In the genomic region with DNA sequence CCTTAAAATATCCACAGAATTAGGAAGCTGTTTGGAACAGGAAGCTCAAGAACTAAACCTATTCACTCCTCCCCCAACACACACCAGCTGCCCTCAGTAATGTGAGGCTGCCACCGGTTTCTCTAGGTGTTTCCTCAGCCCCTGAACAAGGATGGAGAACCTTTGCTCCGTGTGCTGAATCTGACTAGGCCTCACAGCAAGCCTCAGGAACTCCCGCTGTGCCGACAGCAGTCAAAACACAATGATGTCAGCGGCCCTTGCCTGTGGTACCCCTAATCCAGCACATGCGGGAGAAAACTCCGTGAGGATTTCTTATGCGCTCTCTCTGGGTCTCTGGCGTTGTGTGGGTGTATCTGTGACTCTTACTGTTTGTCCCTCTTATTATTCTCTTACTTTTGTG, we compare ENCODE assay signal across 18 cellular contexts.
DNase-seq lines count a peak whose midpoint lies in the region; FAIRE-seq and TF ChIP-seq lines count a peak whose summit lies in the region.
"Had no signal": no experiment of that assay in that cellular context is flagged by ENCODE, and none has a peak within 500 bp of the region (broad histone marks: within the 10 kb centered on the region; RNA-seq: fewer than 3 reads in every experiment).

No MANE protein-coding gene starts in this region.

- no peak overlapping the region for H4K91ac ChIP-seq in H1 (replicated peaks; ENCODE audit: insufficient read length, low read length)

- no peaks in the 10 kb centered on the region for H3K23me2 ChIP-seq in H1 (ENCODE audit: low read depth, low read length)

- H3K4me3 ChIP-seq in H1 (ENCODE audit: extremely low read depth in 1 of 4, insufficient read depth in 2 of 4, low read depth in 3 of 4, low read length in 4 of 4) (no peak overlapping the region), neural cell (ENCODE audit: low read length) (peak overlapping the region; percentile 1), colonic mucosa (no peak overlapping the region)
- H3K4me3 ChIP-seq: SJCRH30 had no signal

- H3K9me3 ChIP-seq in H1 (ENCODE audit: insufficient read depth in 2 of 2, low read depth in 1 of 2, low read length in 1 of 2) = no peaks in the 10 kb centered on the region
- H3K9me3 ChIP-seq in neural cell (ENCODE audit: low read length) = no peaks in the 10 kb centered on the region
- H3K9me3 ChIP-seq in colonic mucosa = no peaks in the 10 kb centered on the region
- H3K9me3 ChIP-seq: SJCRH30 had no signal

- no peak for TF ChIP-seq EP300 in H1 (IDR thresholded peaks at IDR 0.05; ENCODE audit: borderline replicate concordance in 1 of 2, low read depth in 2 of 2, low read length in 2 of 2)
- no peak for TF ChIP-seq EP300 in neural cell (conservative IDR thresholded peaks at IDR 0.05; ENCODE audit: poor library complexity, severe bottlenecking)

- H3K4ac ChIP-seq in H1 (replicated peaks; ENCODE audit: insufficient read length, low read depth, low read length) = no peak overlapping the region

- DNase-seq in COLO668 (lab: John Stamatoyannopoulos, UW; ENCODE audit: unreplicated experiment) (peak; percentile 51), NCI-H2107 (lab: John Stamatoyannopoulos, UW) (peak; percentile 20), H1 (ENCODE audit: low read depth in 1 of 2, low spot score in 2 of 2) (peak; percentile 19 to 56), colonic mucosa (no peak), GM13977 (ENCODE audit: low spot score) (no peak), NCI-H446 (lab: John Stamatoyannopoulos, UW) (no peak), NCI-H187 treated with DMSO at 0.1 percent for 48 hours (lab: John Stamatoyannopoulos, UW) (no peak)
- DNase-seq: C1 segment of cervical spinal cord, EL, NCI-H1092 treated with DMSO at 0.1 percent for 48 hours, NCI-H1930, NCI-H524 treated with DMSO at 0.1 percent for 48 hours, OCI-M1, SJCRH30, SW 1271 had no signal

- no peak overlapping the region for H3K14ac ChIP-seq in H1 (ENCODE audit: insufficient read length)

- H4K20me1 ChIP-seq in H1 (replicated peaks in 1 of 2; ENCODE audit: control insufficient read depth in 1 of 2, insufficient read depth in 2 of 2, low read length in 2 of 2) (no peaks in the 10 kb centered on the region), neural cell (ENCODE audit: insufficient read depth) (no peaks in the 10 kb centered on the region)

- H2BK120ac ChIP-seq in H1 (replicated peaks; ENCODE audit: low read depth, low read length) = no peak overlapping the region

- H3K79me1 ChIP-seq in H1 (ENCODE audit: low read depth, low read length) = no peaks in the 10 kb centered on the region

- 42% methylated on average over 9 of the region's 9 CpGs; no CpG with 5 or more reads in 1 of the 2 experiments for WGBS in H1 (ENCODE audit: extremely low coverage in 1 of 2, insufficient coverage in 1 of 2, insufficient read length in 1 of 2, insufficient replicate concordance in 2 of 2, low coverage in 1 of 2, low lambda C conversion rate in 2 of 2, missing lambda C conversion rate in 1 of 2), 2 experiments

- H2AFZ ChIP-seq in H1 (ENCODE audit: low read length) = no peak overlapping the region
- peak overlapping the region; percentile 45 for H2AFZ ChIP-seq in neural cell (ENCODE audit: low read depth, low read length)

- no peak overlapping the region for H2BK20ac ChIP-seq in H1 (ENCODE audit: low read length)

- POLR2A ChIA-PET in H1 (lab: Charles Lee; ENCODE audit: partially characterized antibody) = no interaction called here

- H4K8ac ChIP-seq in H1 (ENCODE audit: extremely low read depth, insufficient read depth, low read length) = no peak overlapping the region

- TF ChIP-seq POLR2A in H1 (IDR thresholded peaks at IDR 0.05; ENCODE audit: control extremely low read depth in 1 of 2, low read depth in 2 of 2, low read length in 2 of 2) = no peak

- H3K36me3 ChIP-seq in H1 (ENCODE audit: control insufficient read depth in 2 of 4, insufficient read depth in 4 of 4, low read length in 3 of 4) = no peaks in the 10 kb centered on the region; a peak in 1 of 8 replicates
- no peaks in the 10 kb centered on the region for H3K36me3 ChIP-seq in neural cell (ENCODE audit: insufficient read depth, low read length)
- H3K36me3 ChIP-seq in colonic mucosa = no peaks in the 10 kb centered on the region
- H3K36me3 ChIP-seq: SJCRH30 had no signal

- H3K4me2 ChIP-seq in H1 (ENCODE audit: insufficient read depth in 1 of 2, low read depth in 2 of 2, low read length in 2 of 2) (peak overlapping the region; percentile 11 to 37; a peak in 1 of 4 replicates), neural cell (ENCODE audit: low read length) (no peak overlapping the region)
- H3K4me2 ChIP-seq: KMS-11 had no signal

- in situ Hi-C loops in GM13977 (cut with MboI; ENCODE audit: low pct_unique_long_range_greater_than_20kb, low sequenced_read_pairs, unreplicated experiment) = no loop called here

- TF ChIP-seq RAD21 in H1 (IDR thresholded peaks at IDR 0.05 in 1 of 2, conservative IDR thresholded peaks at IDR 0.05 in 1 of 2; ENCODE audit: low read depth in 2 of 2, low read length in 2 of 2) = no peak
- TF ChIP-seq RAD21 in neural cell (conservative IDR thresholded peaks at IDR 0.05) = no peak

- H3K27ac ChIP-seq in H1 (ENCODE audit: low read depth, low read length) (no peak overlapping the region), neural cell (ENCODE audit: low read length) (peak overlapping the region; percentile 45), colonic mucosa (no peak overlapping the region)
- H3K27ac ChIP-seq: KMS-11, RWPE1, SJCRH30 had no signal

- H3K27me3 ChIP-seq in H1 (replicated peaks in 1 of 4; ENCODE audit: control insufficient read depth in 3 of 4, extremely low read depth in 1 of 4, insufficient read depth in 3 of 4, low read length in 3 of 4) = no peaks in the 10 kb centered on the region
- H3K27me3 ChIP-seq in neural cell (ENCODE audit: insufficient read depth, low read depth, low read length) = no peaks in the 10 kb centered on the region
- no peaks in the 10 kb centered on the region for H3K27me3 ChIP-seq in colonic mucosa
- H3K27me3 ChIP-seq: SJCRH30 had no signal

- no peak overlapping the region for H2AK5ac ChIP-seq in H1 (ENCODE audit: low read depth, low read length)

- H3K79me2 ChIP-seq in H1 (ENCODE audit: control insufficient read depth in 1 of 2, insufficient read depth in 2 of 2, low read length in 2 of 2) (no peaks in the 10 kb centered on the region), neural cell (replicated peaks; ENCODE audit: insufficient read depth, low read length) (no peaks in the 10 kb centered on the region)

- no peaks in the 10 kb centered on the region for H3K9me2 ChIP-seq in neural cell (ENCODE audit: insufficient read depth, low read length)

- H4K5ac ChIP-seq in H1 (ENCODE audit: insufficient read length, low read depth, low read length) = no peak overlapping the region

- H3K9ac ChIP-seq in H1 (replicated peaks in 1 of 4; ENCODE audit: extremely low read depth in 1 of 4, low read depth in 3 of 4, low read length in 3 of 4) (no peak overlapping the region), neural cell (ENCODE audit: low read length) (peak overlapping the region; percentile 7), colonic mucosa (ENCODE audit: low read depth in 2 of 2, low read length in 2 of 2) (no peak overlapping the region)
- H3K9ac ChIP-seq: KMS-11 had no signal

- CTCF ChIA-PET in H1 (lab: Charles Lee; ENCODE audit: partially characterized antibody) = interaction anchor here (0.7 to 1.8 kb wide), 3 partner anchors 11 to 114 kb away, joined by 3 to 4 read pairs (median 3); no protein-coding TSS in a partner anchor

- no peak overlapping the region for H2BK12ac ChIP-seq in H1 (ENCODE audit: low read depth, low read length)

- H3F3A ChIP-seq in neural cell (ENCODE audit: insufficient read depth, low read length, poor library complexity, severe bottlenecking) = no peaks in the 10 kb centered on the region

- H2BK15ac ChIP-seq in H1 (ENCODE audit: low read length) = no peak overlapping the region

- H3K4me1 ChIP-seq in H1 (replicated peaks in 1 of 4; ENCODE audit: control insufficient read depth in 3 of 4, insufficient read depth in 4 of 4, low read length in 3 of 4) (peaks cover 0 to 10% (median 8%) of the 10 kb centered on the region in 4 experiments; a peak in 6 of 7 replicates), colonic mucosa (no peaks in the 10 kb centered on the region)
- H3K4me1 ChIP-seq: SJCRH30 had no signal

- FAIRE-seq in H1 (lab: Jason Lieb, UNC) = peak; percentile 36

- intact Hi-C loops in colonic mucosa (cut with DNase I) = no loop called here

- no peak overlapping the region for H3K18ac ChIP-seq in H1 (ENCODE audit: extremely low read depth, low read length)

- H3K56ac ChIP-seq in H1 (replicated peaks; ENCODE audit: insufficient read length, low read depth, low read length) = no peak overlapping the region

- H3K23ac ChIP-seq in H1 (ENCODE audit: insufficient read length) = no peak overlapping the region

- no peak for TF ChIP-seq CTCF in H1 (IDR thresholded peaks at IDR 0.05; ENCODE audit: control extremely low read depth in 1 of 3, insufficient read depth in 1 of 3, low read depth in 1 of 3, low read length in 3 of 3)
- no peak for TF ChIP-seq CTCF in neural cell (IDR thresholded peaks at IDR 0.05; ENCODE audit: poor library complexity, severe bottlenecking)
- no peak for TF ChIP-seq CTCF in colonic mucosa (IDR thresholded peaks at IDR 0.05)
- no peak for TF ChIP-seq CTCF in GM13977 (IDR thresholded peaks at IDR 0.05; ENCODE audit: extremely low read depth, insufficient read depth, missing control alignments)

- H2BK5ac ChIP-seq in H1 (ENCODE audit: low read depth, low read length) = no peak overlapping the region

TF ChIP-seq in neural cell, 6 proteins besides CTCF, POLR2A, EP300 and RAD21 (continues in another document):
- TF ChIP-seq POLR2AphosphoS5 (IDR thresholded peaks at IDR 0.05) (peak; percentile 50), TAF1 (IDR thresholded peaks at IDR 0.05; ENCODE audit: low read depth) (no peak)

Comparison
In these comparisons a context has a peak if more than half of its experiments do, and no peak if none do; other contexts are left out.
1. DNase-seq: peak in COLO668 (single experiment), NCI-H2107 (single experiment) and H1 (2 of 2); none in colonic mucosa (single experiment), GM13977 (single experiment), NCI-H446 (0 of 2) and NCI-H187 treated with DMSO at 0.1 percent for 48 hours (single experiment).